8 cellular contexts compared by ENCODE assay signal in genomic region chr6:44255848-44256247, GRCh38. TPM values are rescaled to one million over a fixed set of nuclear protein-coding genes. Genes with fewer than 3 reads are reported as not detected.
DNase-seq lines count a peak whose midpoint lies in the region; ATAC-seq and TF ChIP-seq lines count a peak whose summit lies in the region.

No MANE protein-coding gene starts in this region.

- peak overlapping the region; percentile 67 for H3K4me3 ChIP-seq in CD4-positive, CD25-positive, alpha-beta regulatory T cell (ENCODE audit: low read depth, low read length)
- H3K4me3 ChIP-seq in MM.1S (ENCODE audit: low read length), result peak overlapping the region; percentile 98

- peak overlapping the region; percentile 88 to 98 (median 94) for H3K4me3 Mint-ChIP-seq in CD4-positive, CD25-positive, alpha-beta regulatory T cell
- peak overlapping the region; percentile 85 to 90 (median 88) for H3K4me3 Mint-ChIP-seq in nephron

- H3K79me2 ChIP-seq in MM.1S (ENCODE audit: low read length), result peaks cover 59% of the 10 kb centered on the region

- no peaks in the 10 kb centered on the region for H3K9me2 ChIP-seq in MM.1S (replicated peaks; ENCODE audit: insufficient read depth, low read length)

- no peaks in the 10 kb centered on the region for H3K9me3 ChIP-seq in CD4-positive, CD25-positive, alpha-beta regulatory T cell (ENCODE audit: control insufficient read depth in 2 of 2, low read length in 2 of 2)
- H3K9me3 ChIP-seq in MM.1S (replicated peaks; ENCODE audit: insufficient read depth, low read length), result no peaks in the 10 kb centered on the region

- H3K4me1 ChIP-seq in CD4-positive, CD25-positive, alpha-beta regulatory T cell (ENCODE audit: control insufficient read depth, insufficient read depth, low read length, poor library complexity, severe bottlenecking), result peaks cover 26% of the 10 kb centered on the region
- H3K4me1 ChIP-seq in MM.1S (ENCODE audit: low read length), result peaks cover 35% of the 10 kb centered on the region

- no peak for ATAC-seq in CD4-positive, CD25-positive, alpha-beta regulatory T cell (ENCODE audit: low read depth in 2 of 2)
- no peak for ATAC-seq in HG03442 (IDR thresholded peaks at IDR 0.05; ENCODE audit: unreplicated experiment)

- peaks cover 81% of the 10 kb centered on the region for H3F3A ChIP-seq in MM.1S (ENCODE audit: insufficient read depth, low read length)

- peak overlapping the region; percentile 97 for H3K4me2 ChIP-seq in MM.1S (ENCODE audit: low read depth, low read length)

- peak overlapping the region; percentile 91; the same call in 1 of the 2 replicates for H3K9ac ChIP-seq in MM.1S (ENCODE audit: low read length)

- no peaks in the 10 kb centered on the region for H3K9me3 Mint-ChIP-seq in CD4-positive, CD25-positive, alpha-beta regulatory T cell
- H3K9me3 Mint-ChIP-seq in nephron, result no peaks in the 10 kb centered on the region

- peaks cover 37% of the 10 kb centered on the region for H4K20me1 ChIP-seq in MM.1S (ENCODE audit: insufficient read depth, low read length)

- H3K36me3 ChIP-seq in CD4-positive, CD25-positive, alpha-beta regulatory T cell (ENCODE audit: control insufficient read depth, insufficient read depth, low read length), result peaks cover 65% of the 10 kb centered on the region
- peaks cover 14% of the 10 kb centered on the region for H3K36me3 ChIP-seq in MM.1S (replicated peaks; ENCODE audit: insufficient read depth, low read length)

- no peaks in the 10 kb centered on the region for H3K27me3 ChIP-seq in CD4-positive, CD25-positive, alpha-beta regulatory T cell (ENCODE audit: control insufficient read depth, insufficient read depth, low read length)
- H3K27me3 ChIP-seq in MM.1S (replicated peaks; ENCODE audit: insufficient read depth, low read length), result no peaks in the 10 kb centered on the region

- H3K27ac ChIP-seq in CD4-positive, CD25-positive, alpha-beta regulatory T cell (ENCODE audit: insufficient read depth, low read length, poor library complexity, severe bottlenecking), result peak overlapping the region; percentile 80
- peak overlapping the region; percentile 64; the same call in 1 of the 2 replicates for H3K27ac ChIP-seq in MM.1S (ENCODE audit: low read length)
- H3K27ac ChIP-seq in caudate nucleus (ENCODE audit: low read depth, low read length), result peak overlapping the region; percentile 98

- peaks cover 0 to 70% (median 39%) of the 10 kb centered on the region in 4 donors for H3K4me1 Mint-ChIP-seq in CD4-positive, CD25-positive, alpha-beta regulatory T cell
- H3K4me1 Mint-ChIP-seq in nephron, result peaks cover 33% of the 10 kb centered on the region

- no peak for DNase-seq in CD4-positive, CD25-positive, alpha-beta regulatory T cell
- DNase-seq in MM.1S (peak; percentile 34), caudate nucleus (lab: John Stamatoyannopoulos, UW) (no peak), cerebellum (ENCODE audit: low spot score) (no peak), HuH-7.5 (ENCODE audit: low spot score) (no peak), NOMO-1 treated with dmso at 0.1 percent for 144 hours (lab: John Stamatoyannopoulos, UW; ENCODE audit: unreplicated experiment) (no peak)

- TF ChIP-seq CTCF in MM.1S (IDR thresholded peaks at IDR 0.05; ENCODE audit: low read length) (no peak), nephron (IDR thresholded peaks at IDR 0.05; ENCODE audit: unreplicated experiment in 3 of 3) (no peak)

- no peak overlapping the region for H2AFZ ChIP-seq in MM.1S (ENCODE audit: low read length)

- H3K36me3 Mint-ChIP-seq in CD4-positive, CD25-positive, alpha-beta regulatory T cell, result peaks cover 30% of the 10 kb centered on the region
- H3K36me3 Mint-ChIP-seq in nephron (ENCODE audit: low read depth), result peaks cover 46% of the 10 kb centered on the region

- peak overlapping the region; percentile 76 to 95 (median 87) for H3K27ac Mint-ChIP-seq in CD4-positive, CD25-positive, alpha-beta regulatory T cell
- H3K27ac Mint-ChIP-seq in nephron, result peak overlapping the region; percentile 58 to 81 (median 72)

- H3K27me3 Mint-ChIP-seq in CD4-positive, CD25-positive, alpha-beta regulatory T cell, result no peaks in the 10 kb centered on the region
- no peaks in the 10 kb centered on the region for H3K27me3 Mint-ChIP-seq in nephron (ENCODE audit: low read depth)

RNA-seq across cellular contexts. Expression of gene SLC35B2, which starts 1.5 kb away (rescaled TPM):
- 14.8 TPM for total RNA-seq in CD4-positive, CD25-positive, alpha-beta regulatory T cell
- 10 to 100 TPM; 33.0 to 42.4 (median 36.8) TPM for polyA plus RNA-seq in CD4-positive, CD25-positive, alpha-beta regulatory T cell
- 23.9 TPM for total RNA-seq in cerebellum

RNA-seq across cellular contexts. Expression of gene HSP90AB1, which starts 8.9 kb away (rescaled TPM):
- total RNA-seq in CD4-positive, CD25-positive, alpha-beta regulatory T cell, result 399 TPM
- 100 to 1,000 TPM; 264 to 426 (median 333) TPM for polyA plus RNA-seq in CD4-positive, CD25-positive, alpha-beta regulatory T cell
- 210 TPM for total RNA-seq in cerebellum

RNA-seq across cellular contexts. Expression of gene NFKBIE, which starts 9.5 kb away (rescaled TPM):
- 53.8 TPM for total RNA-seq in CD4-positive, CD25-positive, alpha-beta regulatory T cell
- polyA plus RNA-seq in CD4-positive, CD25-positive, alpha-beta regulatory T cell, result 1 to 10 TPM; 3.6 to 7.0 (median 6.1) TPM
- 4.5 TPM for total RNA-seq in cerebellum

RNA-seq across cellular contexts. Expression of gene TMEM151B, which starts 14.4 kb away (rescaled TPM):
- total RNA-seq in CD4-positive, CD25-positive, alpha-beta regulatory T cell, result not detected
- polyA plus RNA-seq in CD4-positive, CD25-positive, alpha-beta regulatory T cell, result not detected
- 25.6 TPM for total RNA-seq in cerebellum

RNA-seq across cellular contexts. Expression of gene SLC29A1, which starts 32.5 kb away (rescaled TPM):
- 2.6 TPM for total RNA-seq in CD4-positive, CD25-positive, alpha-beta regulatory T cell
- polyA plus RNA-seq in CD4-positive, CD25-positive, alpha-beta regulatory T cell, result 1 to 10 TPM; 3.3 to 6.1 (median 3.9) TPM
- total RNA-seq in cerebellum, result 10.8 TPM
